In the genomic region with DNA sequence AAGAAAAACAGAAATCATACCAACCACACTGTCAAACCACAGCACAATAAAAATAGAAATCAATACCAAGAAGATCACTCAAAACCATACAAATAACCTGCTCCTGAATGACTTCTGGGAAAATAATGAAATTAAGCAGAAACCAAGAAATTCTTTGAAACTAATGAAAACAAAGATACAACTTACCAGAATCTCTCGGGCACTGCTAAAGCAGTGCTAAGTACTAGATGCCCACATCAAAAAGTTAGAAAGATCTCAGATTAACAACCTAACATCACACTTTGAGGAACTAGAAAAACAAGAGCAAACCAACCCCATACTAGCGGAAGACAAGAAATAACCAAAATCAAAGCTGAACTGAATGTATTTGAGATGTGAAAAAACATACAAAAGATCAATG, we compare ENCODE assay signal across 20 cellular contexts. TPM values are rescaled to one million over a fixed set of nuclear protein-coding genes. Genes with fewer than 3 reads are reported as not detected.
DNase-seq lines count a peak whose midpoint lies in the region; ATAC-seq, FAIRE-seq and TF ChIP-seq lines count a peak whose summit lies in the region.
"Had no signal": no experiment of that assay in that cellular context is flagged by ENCODE, and none has a peak within 500 bp of the region (broad histone marks: within the 10 kb centered on the region; RNA-seq: fewer than 3 reads in every experiment).

No MANE protein-coding gene starts in this region.

- H3K9ac ChIP-seq in kidney (ENCODE audit: low read length in 2 of 2) (no peak overlapping the region), SK-N-SH (no peak overlapping the region)
- H3K9ac ChIP-seq: GM23248 had no signal

- no peak overlapping the region for H3K4me2 ChIP-seq in SK-N-SH

- no peaks in the 10 kb centered on the region for H3K27me3 ChIP-seq in CD4-positive, alpha-beta T cell (ENCODE audit: control insufficient read depth, insufficient read depth, low read length)
- H3K27me3 ChIP-seq in SK-N-SH (ENCODE audit: insufficient read depth), result peaks cover 4% of the 10 kb centered on the region; the same call in 1 of the 2 replicates
- H3K27me3 ChIP-seq in upper lobe of right lung, result no peaks in the 10 kb centered on the region
- H3K27me3 ChIP-seq: Peyer's patch had no signal

- TF ChIP-seq CTCF in CD4-positive, alpha-beta T cell (IDR thresholded peaks at IDR 0.05), result no peak
- no peak for TF ChIP-seq CTCF in kidney (IDR thresholded peaks at IDR 0.05; ENCODE audit: borderline replicate concordance, extremely low read depth, insufficient read depth)
- TF ChIP-seq CTCF in SK-N-SH (IDR thresholded peaks at IDR 0.05), result no peak
- TF ChIP-seq CTCF in upper lobe of right lung (IDR thresholded peaks at IDR 0.05), result no peak

- H3K36me3 ChIP-seq in kidney (ENCODE audit: control insufficient read depth in 1 of 2, insufficient read depth in 2 of 2, low read length in 2 of 2), result no peaks in the 10 kb centered on the region
- H3K36me3 ChIP-seq in SK-N-SH (replicated peaks in 1 of 2; ENCODE audit: control insufficient read depth in 1 of 2, insufficient read depth in 2 of 2, low read length in 1 of 2), result no peaks in the 10 kb centered on the region
- no peaks in the 10 kb centered on the region for H3K36me3 ChIP-seq in upper lobe of right lung
- H3K36me3 ChIP-seq: Peyer's patch had no signal

- WGBS in SK-N-SH (ENCODE audit: low lambda C conversion rate), result 38% methylated on average over 2 of the region's 2 CpGs

- H3K4me3 ChIP-seq in kidney (ENCODE audit: low read length in 2 of 2), result no peak overlapping the region
- no peak overlapping the region for H3K4me3 ChIP-seq in SK-N-SH (ENCODE audit: low read depth in 2 of 2, low read length in 1 of 2)
- no peak overlapping the region for H3K4me3 ChIP-seq in upper lobe of right lung
- H3K4me3 ChIP-seq: GM23248, Peyer's patch had no signal

- no peak overlapping the region for H2AFZ ChIP-seq in SK-N-SH (ENCODE audit: low read depth)
- H2AFZ ChIP-seq: GM23248 had no signal

- TF ChIP-seq EP300 in SK-N-SH (IDR thresholded peaks at IDR 0.05; ENCODE audit: borderline replicate concordance in 1 of 2, low read depth in 1 of 2, low read length in 1 of 2), result no peak

- H3K4me1 ChIP-seq in kidney (ENCODE audit: control insufficient read depth in 1 of 2, insufficient read depth in 1 of 2, low read depth in 1 of 2, low read length in 2 of 2) (no peaks in the 10 kb centered on the region), SK-N-SH (ENCODE audit: control insufficient read depth in 1 of 2, insufficient read depth in 2 of 2, low read depth in 1 of 2, low read length in 1 of 2) (no peaks in the 10 kb centered on the region), upper lobe of right lung (no peaks in the 10 kb centered on the region)
- H3K4me1 ChIP-seq: Peyer's patch had no signal

- H3K27ac Mint-ChIP-seq in activated naive CD4-positive, alpha-beta T cell treated with anti-CD3 and anti-CD28 coated beads, Interleukin-2, amount 10 ng/mL, durations not matched to agents 7 days and 5 days, result peak overlapping the region; percentile 89
- peak overlapping the region; percentile 69 for H3K27ac Mint-ChIP-seq in CD4-positive, alpha-beta T cell
- peak overlapping the region; percentile 6 for H3K27ac Mint-ChIP-seq in T-helper 17 cell

- FAIRE-seq in kidney (lab: Jason Lieb, UNC), result peak; percentile 13
- FAIRE-seq: A204.1 had no signal

- no peak for ATAC-seq in CD4-positive, alpha-beta T cell (ENCODE audit: poor library complexity)
- ATAC-seq in T-helper 17 cell, result peak; percentile 40
- ATAC-seq in upper lobe of right lung, result no peak

- DNase-seq in activated naive CD4-positive, alpha-beta T cell treated with anti-CD3 and anti-CD28 coated beads, Interleukin-2, amount 10 ng/mL, durations not matched to agents 7 days and 5 days, result no peak
- DNase-seq in activated naive CD4-positive, alpha-beta T cell treated with anti-CD3 and anti-CD28 coated beads, Interleukin-2, amount 50 U/mL, for 16 hours, result no peak
- no peak for DNase-seq in CD4-positive, alpha-beta T cell
- DNase-seq in T-helper 17 cell (no peak), kidney (no peak), SK-N-SH (no peak), upper lobe of right lung (no peak), NCI-H524 treated with DMSO at 0.1 percent for 48 hours (lab: John Stamatoyannopoulos, UW) (no peak)
- DNase-seq: DMS 273 treated with DMSO at 0.1 percent for 48 hours, GM23248, IMR-90, NCI-H1417, NCI-H1930, NCI-H2171, NCI-H82, Peyer's patch had no signal

- peaks cover 3% of the 10 kb centered on the region for H3K9me3 Mint-ChIP-seq in activated naive CD4-positive, alpha-beta T cell treated with anti-CD3 and anti-CD28 coated beads, Interleukin-2, amount 10 ng/mL, durations not matched to agents 7 days and 5 days
- H3K9me3 Mint-ChIP-seq in CD4-positive, alpha-beta T cell, result peaks cover 3% of the 10 kb centered on the region

- intact Hi-C loops in CD4-positive, alpha-beta T cell (cut with DNase I, micrococcal nuclease), result no loop called here
- intact Hi-C loops in kidney (cut with DNase I) (no loop called here), upper lobe of right lung (cut with DNase I) (no loop called here)

- TF ChIP-seq RAD21 in SK-N-SH (IDR thresholded peaks at IDR 0.05; ENCODE audit: low read length), result no peak

- H3K79me2 ChIP-seq in SK-N-SH (ENCODE audit: insufficient read depth), result no peaks in the 10 kb centered on the region

- peaks cover 4% of the 10 kb centered on the region for H3K27me3 Mint-ChIP-seq in activated naive CD4-positive, alpha-beta T cell treated with anti-CD3 and anti-CD28 coated beads, Interleukin-2, amount 10 ng/mL, durations not matched to agents 7 days and 5 days
- no peaks in the 10 kb centered on the region for H3K27me3 Mint-ChIP-seq in CD4-positive, alpha-beta T cell
- H3K27me3 Mint-ChIP-seq in T-helper 17 cell, result no peaks in the 10 kb centered on the region

- H3K9me3 ChIP-seq in CD4-positive, alpha-beta T cell (ENCODE audit: control insufficient read depth, low read length), result no peaks in the 10 kb centered on the region
- H3K9me3 ChIP-seq in T-helper 17 cell (ENCODE audit: control insufficient read depth, low read length, poor library complexity, severe bottlenecking) (no peaks in the 10 kb centered on the region), kidney (ENCODE audit: control insufficient read depth in 1 of 2, low read length in 2 of 2) (no peaks in the 10 kb centered on the region), SK-N-SH (no peaks in the 10 kb centered on the region), upper lobe of right lung (no peaks in the 10 kb centered on the region)
- H3K9me3 ChIP-seq: Peyer's patch had no signal

- H3K4me3 Mint-ChIP-seq in activated naive CD4-positive, alpha-beta T cell treated with anti-CD3 and anti-CD28 coated beads, Interleukin-2, amount 10 ng/mL, durations not matched to agents 7 days and 5 days, result peak overlapping the region; percentile 22
- H3K4me3 Mint-ChIP-seq in CD4-positive, alpha-beta T cell, result no peak overlapping the region
- H3K4me3 Mint-ChIP-seq in T-helper 17 cell, result peak overlapping the region; percentile 15

- H3K36me3 Mint-ChIP-seq in activated naive CD4-positive, alpha-beta T cell treated with anti-CD3 and anti-CD28 coated beads, Interleukin-2, amount 10 ng/mL, durations not matched to agents 7 days and 5 days, result peaks cover 22% of the 10 kb centered on the region
- H3K36me3 Mint-ChIP-seq in CD4-positive, alpha-beta T cell (ENCODE audit: low read depth), result no peaks in the 10 kb centered on the region
- peaks cover 2% of the 10 kb centered on the region for H3K36me3 Mint-ChIP-seq in T-helper 17 cell (ENCODE audit: low read depth)

- H3K4me1 Mint-ChIP-seq in activated naive CD4-positive, alpha-beta T cell treated with anti-CD3 and anti-CD28 coated beads, Interleukin-2, amount 10 ng/mL, durations not matched to agents 7 days and 5 days, result peaks cover 52% of the 10 kb centered on the region
- peaks cover 15% of the 10 kb centered on the region for H3K4me1 Mint-ChIP-seq in CD4-positive, alpha-beta T cell (ENCODE audit: low read depth)
- H3K4me1 Mint-ChIP-seq in T-helper 17 cell, result peaks cover 12% of the 10 kb centered on the region

- H3K27ac ChIP-seq in CD4-positive, alpha-beta T cell (ENCODE audit: low read depth, low read length), result no peak overlapping the region
- H3K27ac ChIP-seq in kidney (ENCODE audit: low read depth in 2 of 2, low read length in 2 of 2) (no peak overlapping the region), SK-N-SH (ENCODE audit: low read depth in 2 of 2, low read length in 1 of 2) (no peak overlapping the region), upper lobe of right lung (no peak overlapping the region)
- H3K27ac ChIP-seq: GM23248, Peyer's patch had no signal

- H3F3A ChIP-seq in SK-N-SH (replicated peaks; ENCODE audit: insufficient read depth), result no peaks in the 10 kb centered on the region

- CTCF ChIA-PET in activated naive CD4-positive, alpha-beta T cell treated with anti-CD3 and anti-CD28 coated beads, Interleukin-2, amount 10 ng/mL, durations not matched to agents 7 days and 5 days (lab: Charles Lee), result no interaction called here
- CTCF ChIA-PET in CD4-positive, alpha-beta T cell (lab: Charles Lee), result no interaction called here
- CTCF ChIA-PET in SK-N-SH (lab: Yijun Ruan, JAX), result interaction anchor here (2.9 kb wide), 1 partner anchor 14 kb away, joined by 13 read pairs; no protein-coding TSS in a partner anchor

- H3K9me2 ChIP-seq in SK-N-SH, result no peaks in the 10 kb centered on the region

- POLR2A ChIA-PET in CD4-positive, alpha-beta T cell (lab: Charles Lee), result interaction anchor here (0.7 kb wide), 1 partner anchor 49 kb away, joined by 5 read pairs; no protein-coding TSS in a partner anchor
- POLR2A ChIA-PET in SK-N-SH (lab: Yijun Ruan, JAX), result no interaction called here

- no peaks in the 10 kb centered on the region for H4K20me1 ChIP-seq in SK-N-SH (ENCODE audit: insufficient read depth)

TF ChIP-seq in SK-N-SH, 30 proteins besides CTCF, POLR2A, EP300 and RAD21 (continues in another document):
- TF ChIP-seq FOSL2 (IDR thresholded peaks at IDR 0.05; ENCODE audit: borderline replicate concordance, low read depth) (no peak), TCF12 (IDR thresholded peaks at IDR 0.05) (no peak), MEF2A (IDR thresholded peaks at IDR 0.05; ENCODE audit: borderline replicate concordance, low read depth) (no peak)

RNA-seq across cellular contexts. Expression of a gene that starts 33.2 kb away (rescaled TPM):
- not detected for total RNA-seq in CD4-positive, alpha-beta T cell
- total RNA-seq in T-helper 17 cell (not detected), kidney (not detected), upper lobe of right lung (0.26 TPM)
- polyA plus RNA-seq in kidney (ENCODE audit: insufficient read depth, low read depth, low replicate concordance) (not detected), SK-N-SH (2012; rRNA removed) (0.13 and 0.15 TPM in 2 replicates)
- polyA plus RNA-seq in SK-N-SH (2012; cell fraction: cytosol; rRNA removed), result 0.08 and 0.18 TPM in 2 replicates
- polyA plus RNA-seq in SK-N-SH (2012; cell fraction: nucleus; rRNA removed), result 0.32 and 0.48 TPM in 2 replicates
- total RNA-seq: Daoy, GM23248, LHCN-M2, NCI-H460, Peyer's patch had no signal
- polyA plus RNA-seq: GM23248, IMR-90 had no signal

RNA-seq across cellular contexts. Expression of a gene that starts 45.7 kb away (rescaled TPM):
- total RNA-seq in CD4-positive, alpha-beta T cell, result not detected
- total RNA-seq in T-helper 17 cell (not detected), kidney (not detected), upper lobe of right lung (not detected)
- polyA plus RNA-seq in kidney (ENCODE audit: insufficient read depth, low read depth, low replicate concordance) (not detected), SK-N-SH (2012; rRNA removed) (not detected in 2 replicates)
- polyA plus RNA-seq in SK-N-SH (2012; cell fraction: cytosol; rRNA removed), result not detected in 2 replicates
- polyA plus RNA-seq in SK-N-SH (2012; cell fraction: nucleus; rRNA removed), result 0.06 TPM in 1 of 2 replicates, not detected in the other
- total RNA-seq: Daoy, GM23248, IMR-90, LHCN-M2, NCI-H460, Peyer's patch had no signal
- polyA plus RNA-seq: GM23248, IMR-90 had no signal

Comparison
In these comparisons a context has a peak if more than half of its experiments do, and no peak if none do; other contexts are left out.
1. H3K27ac Mint-ChIP-seq: peak in every context shown above with its lines; median percentile 89 in activated naive CD4-positive, alpha-beta T cell treated with anti-CD3 and anti-CD28 coated beads, Interleukin-2, amount 10 ng/mL, durations not matched to agents 7 days and 5 days; 69 in CD4-positive, alpha-beta T cell; 6 in T-helper 17 cell.